Comparison of ENCODE assay signal across 13 cellular contexts in the genomic region with DNA sequence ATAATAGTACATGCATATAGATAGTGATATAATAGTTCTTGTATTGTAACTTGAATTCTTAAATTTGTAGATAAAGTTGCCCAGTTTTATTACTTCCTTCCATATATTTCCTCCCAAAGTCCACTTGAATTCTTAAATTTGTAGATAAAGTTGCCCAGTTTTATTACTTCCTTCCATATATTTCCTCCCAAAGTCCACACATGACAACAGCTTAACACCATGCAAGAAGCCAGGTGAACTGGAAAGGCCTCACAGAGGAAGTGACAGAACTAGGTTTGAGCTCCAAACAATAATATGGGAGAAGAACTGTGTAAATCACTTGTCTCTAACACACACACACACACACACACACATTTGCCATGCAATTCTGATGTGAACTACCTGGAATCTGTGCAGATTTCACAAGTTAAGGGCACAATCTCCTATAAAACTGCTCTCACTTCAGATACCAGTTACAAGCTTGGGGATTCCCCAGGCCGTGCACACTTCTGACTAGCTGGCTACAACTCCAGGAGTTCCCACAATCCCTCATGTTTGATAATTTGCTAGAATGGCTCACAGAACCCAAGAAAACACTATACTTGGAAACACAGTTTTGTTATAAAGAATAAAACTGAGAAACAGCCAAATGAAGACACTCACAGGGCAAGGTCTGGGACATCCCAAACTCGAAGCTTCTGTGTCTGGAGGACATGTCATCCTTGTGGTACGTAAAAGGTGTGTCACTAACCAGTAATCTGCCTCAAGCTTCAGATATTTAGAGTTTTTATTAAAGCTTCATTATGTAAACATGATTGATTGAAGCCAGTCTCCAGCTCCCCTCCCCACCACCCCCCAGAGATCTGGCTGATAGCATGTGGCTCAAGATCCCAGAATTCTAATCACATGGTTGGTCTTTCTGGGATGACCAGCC. TPM values are rescaled to one million over a fixed set of nuclear protein-coding genes. Genes with fewer than 3 reads are reported as not detected.
"Had no signal": no experiment of that assay in that cellular context is flagged by ENCODE, and none has a peak within 500 bp of the region (broad histone marks: within the 10 kb centered on the region; RNA-seq: fewer than 3 reads in every experiment).

No MANE protein-coding gene starts in this region.

- H3K9me3 ChIP-seq: left ventricle myocardium inferior, stomach, vagina had no signal

- H3K36me3 ChIP-seq: cardiac muscle cell, left ventricle myocardium inferior, stomach, vagina had no signal

- H3K4me3 ChIP-seq: cardiac muscle cell, coronary artery, left ventricle myocardium inferior, stomach, vagina had no signal

- H3K4me3 Mint-ChIP-seq: activated CD8-positive, alpha-beta T cell treated with anti-CD3 and anti-CD28 coated beads for 36 hours; activated naive CD8-positive, alpha-beta T cell treated with anti-CD3 and anti-CD28 coated beads, Interleukin-2, amount 50 U/mL, for 24 hours; effector memory CD8-positive, alpha-beta T cell had no signal

- H3K27ac ChIP-seq: cardiac muscle cell, coronary artery, left ventricle myocardium inferior, stomach, vagina had no signal

- H3K9me3 Mint-ChIP-seq: activated CD8-positive, alpha-beta T cell treated with anti-CD3 and anti-CD28 coated beads for 36 hours; activated naive CD8-positive, alpha-beta T cell treated with anti-CD3 and anti-CD28 coated beads, Interleukin-2, amount 50 U/mL, for 24 hours; effector memory CD8-positive, alpha-beta T cell had no signal

- H3K4me1 ChIP-seq: left ventricle myocardium inferior, vagina had no signal

- H3K27me3 Mint-ChIP-seq: activated CD8-positive, alpha-beta T cell treated with anti-CD3 and anti-CD28 coated beads for 36 hours; activated naive CD8-positive, alpha-beta T cell treated with anti-CD3 and anti-CD28 coated beads, Interleukin-2, amount 50 U/mL, for 24 hours; effector memory CD8-positive, alpha-beta T cell had no signal

- DNase-seq: activated CD4-positive, alpha-beta T cell treated with anti-CD3 and anti-CD28 coated beads for 1 hour; activated CD8-positive, alpha-beta memory T cell treated with anti-CD3 and anti-CD28 coated beads, Interleukin-2, amount 50 U/mL, for 48 hours; activated CD8-positive, alpha-beta T cell treated with anti-CD3 and anti-CD28 coated beads for 36 hours; activated naive CD4-positive, alpha-beta T cell; activated naive CD8-positive, alpha-beta T cell treated with anti-CD3 and anti-CD28 coated beads, Interleukin-2, amount 50 U/mL, for 24 hours; effector memory CD8-positive, alpha-beta T cell; left ventricle myocardium inferior; stimulated activated CD4-positive, alpha-beta T cell treated with anti-CD3 and anti-CD28 coated beads, Interleukin-4, amount 100 ng/mL, for 4 hours; stomach; T-helper 9 cell had no signal

- H3K27me3 ChIP-seq: cardiac muscle cell, stomach, vagina had no signal

- H3K27ac Mint-ChIP-seq: activated CD8-positive, alpha-beta T cell treated with anti-CD3 and anti-CD28 coated beads for 36 hours; activated naive CD8-positive, alpha-beta T cell treated with anti-CD3 and anti-CD28 coated beads, Interleukin-2, amount 50 U/mL, for 24 hours had no signal

- ATAC-seq: activated CD8-positive, alpha-beta T cell treated with anti-CD3 and anti-CD28 coated beads for 36 hours; activated naive CD8-positive, alpha-beta T cell treated with anti-CD3 and anti-CD28 coated beads, Interleukin-2, amount 50 U/mL, for 24 hours; effector memory CD8-positive, alpha-beta T cell had no signal

RNA-seq across cellular contexts. Expression of gene ERAP2, which starts 37.6 kb away (rescaled TPM):
- total RNA-seq: cardiac muscle cell had no signal
